ENCODE assay signal across 6 cellular contexts in the genomic region with DNA sequence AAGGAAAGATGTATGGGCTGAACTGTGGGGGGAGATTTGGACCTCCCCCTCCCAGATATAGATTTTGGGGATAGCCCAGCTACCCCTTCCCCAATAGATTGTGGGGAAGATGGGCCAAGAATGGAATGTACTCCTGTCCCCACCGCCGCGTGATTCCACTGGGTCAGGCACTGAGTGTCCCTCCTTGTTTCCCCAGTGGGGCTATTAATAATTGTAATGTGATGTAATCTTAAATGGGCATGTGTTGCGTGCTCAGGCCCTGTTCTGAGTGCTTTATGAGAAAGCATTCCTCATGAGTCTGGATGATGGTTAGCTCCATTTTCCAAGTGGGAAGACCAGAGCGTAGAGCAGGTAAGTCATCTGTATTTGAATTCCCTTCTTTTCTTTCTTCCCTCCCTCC. TPM values are rescaled to one million over a fixed set of nuclear protein-coding genes. Genes with fewer than 3 reads are reported as not detected.
DNase-seq lines count a peak whose midpoint lies in the region; ATAC-seq and TF ChIP-seq lines count a peak whose summit lies in the region.

No MANE protein-coding gene starts in this region.

- TF ChIP-seq EP300 in upper lobe of left lung (IDR thresholded peaks at IDR 0.05), result no peak

- 79 to 81% methylated on average over 5 of the region's 5 CpGs for WGBS in upper lobe of left lung, 2 donors

- ATAC-seq in activated T-cell treated with anti-CD3 and anti-CD28 coated beads, Interleukin-2, amount 50 U/mL, for 72 hours (replicated peaks in 1 of 2), result no peak
- no peak for ATAC-seq in upper lobe of left lung (ENCODE audit: low FRiP score in 2 of 2)

- DNase-seq in activated T-cell treated with anti-CD3 and anti-CD28 coated beads, Interleukin-2, amount 50 U/mL, for 72 hours, result no peak
- DNase-seq in activated T-cell treated with anti-CD3 and anti-CD28 coated beads, Interleukin-2, amount 50 U/mL, for 48 hours, result no peak
- DNase-seq in cardiac muscle cell (ENCODE audit: low read depth in 1 of 2, low spot score in 1 of 2) (no peak), upper lobe of left lung (no peak), NCI-H748 (lab: John Stamatoyannopoulos, UW; ENCODE audit: unreplicated experiment) (no peak)
- no peak for DNase-seq in central memory CD4-positive, alpha-beta T cell

- peak overlapping the region; percentile 94 to 96 for H3K4me3 Mint-ChIP-seq in activated T-cell treated with anti-CD3 and anti-CD28 coated beads, Interleukin-2, amount 50 U/mL, for 72 hours

- no peak for TF ChIP-seq POLR2A in upper lobe of left lung (IDR thresholded peaks at IDR 0.05)

- H3K27ac ChIP-seq in cardiac muscle cell (no peak overlapping the region), upper lobe of left lung (peak overlapping the region in 2 of 4 donors; percentile 87 to 91)

- H3K4me1 ChIP-seq in cardiac muscle cell (ENCODE audit: low read depth), result no peaks in the 10 kb centered on the region
- peaks cover 21 to 32% (median 22%) of the 10 kb centered on the region in 4 donors for H3K4me1 ChIP-seq in upper lobe of left lung

- peak overlapping the region; percentile 99 for H3K27ac Mint-ChIP-seq in activated T-cell treated with anti-CD3 and anti-CD28 coated beads, Interleukin-2, amount 50 U/mL, for 72 hours

- H3K27me3 Mint-ChIP-seq in activated T-cell treated with anti-CD3 and anti-CD28 coated beads, Interleukin-2, amount 50 U/mL, for 72 hours (ENCODE audit: low read depth), result no peaks in the 10 kb centered on the region

- TF ChIP-seq CTCF in cardiac muscle cell (IDR thresholded peaks at IDR 0.05; ENCODE audit: low read depth, low read length), result no peak
- no peak for TF ChIP-seq CTCF in upper lobe of left lung (IDR thresholded peaks at IDR 0.05)

- peak overlapping the region; percentile 81 for H3K4me3 ChIP-seq in cardiac muscle cell
- H3K4me3 ChIP-seq in upper lobe of left lung, result peak overlapping the region in 3 of 4 donors; percentile 74 to 88 (median 81)

- peaks cover 18 to 23% of the 10 kb centered on the region in 2 donors for H3K36me3 Mint-ChIP-seq in activated T-cell treated with anti-CD3 and anti-CD28 coated beads, Interleukin-2, amount 50 U/mL, for 72 hours (ENCODE audit: insufficient read depth in 2 of 2)

- H3K9me3 Mint-ChIP-seq in activated T-cell treated with anti-CD3 and anti-CD28 coated beads, Interleukin-2, amount 50 U/mL, for 72 hours, result no peaks in the 10 kb centered on the region

- H3K27me3 ChIP-seq in cardiac muscle cell (peaks cover 3% of the 10 kb centered on the region), upper lobe of left lung (no peaks in the 10 kb centered on the region)

- peaks cover 3% of the 10 kb centered on the region for H3K36me3 ChIP-seq in cardiac muscle cell
- H3K36me3 ChIP-seq in upper lobe of left lung, result peaks cover 0 to 45% (median 33%) of the 10 kb centered on the region in 4 donors

- H3K9me3 ChIP-seq in cardiac muscle cell (ENCODE audit: low read depth) (no peaks in the 10 kb centered on the region), upper lobe of left lung (no peaks in the 10 kb centered on the region)

- peaks cover 44% of the 10 kb centered on the region for H3K4me1 Mint-ChIP-seq in activated T-cell treated with anti-CD3 and anti-CD28 coated beads, Interleukin-2, amount 50 U/mL, for 72 hours (ENCODE audit: low read depth)

RNA-seq across cellular contexts. Expression of a gene that starts 1.4 kb away (rescaled TPM):
- total RNA-seq in activated T-cell treated with anti-CD3 and anti-CD28 coated beads, Interleukin-2, amount 50 U/mL, for 72 hours, result 100 to 1,000 TPM; 136 to 168 TPM
- 233 and 312 TPM in 2 replicates for total RNA-seq in cardiac muscle cell
- polyA plus RNA-seq in cardiac muscle cell, result 303 and 306 TPM in 2 replicates
- 100 to 1,000 TPM in 4 of 6 donors, 10 to 100 TPM in 2; 66.0 to 213 (median 121) TPM for total RNA-seq in upper lobe of left lung

RNA-seq across cellular contexts. Expression of a gene that starts 12.1 kb away (rescaled TPM):
- total RNA-seq in activated T-cell treated with anti-CD3 and anti-CD28 coated beads, Interleukin-2, amount 50 U/mL, for 72 hours, result 1 to 10 TPM in 1 of 2 donors, under 1 TPM in 1; 0.43 to 1.4 TPM
- 0.98 and 5.8 TPM in 2 replicates for total RNA-seq in cardiac muscle cell
- polyA plus RNA-seq in cardiac muscle cell, result 1.2 and 3.4 TPM in 2 replicates
- 1 to 10 TPM in 3 of 6 donors, under 1 TPM in 3; 0.44 to 8.4 (median 0.95) TPM for total RNA-seq in upper lobe of left lung

RNA-seq across cellular contexts. Expression of a gene that starts 12.7 kb away (rescaled TPM):
- 1 to 10 TPM; 1.7 to 4.2 TPM for total RNA-seq in activated T-cell treated with anti-CD3 and anti-CD28 coated beads, Interleukin-2, amount 50 U/mL, for 72 hours
- total RNA-seq in cardiac muscle cell (1.8 and 2.6 TPM in 2 replicates), upper lobe of left lung (1 to 10 TPM in 3 of 6 donors, under 1 TPM in 3; 0.11 to 2.1 (median 0.85) TPM)
- 1.2 and 1.3 TPM in 2 replicates for polyA plus RNA-seq in cardiac muscle cell

RNA-seq across cellular contexts. Expression of a gene that starts 27.1 kb away (rescaled TPM):
- 10 to 100 TPM; 41.0 to 45.1 TPM for total RNA-seq in activated T-cell treated with anti-CD3 and anti-CD28 coated beads, Interleukin-2, amount 50 U/mL, for 72 hours
- total RNA-seq in cardiac muscle cell (25.6 and 35.3 TPM in 2 replicates), upper lobe of left lung (10 to 100 TPM; 16.0 to 75.4 (median 24.2) TPM)
- polyA plus RNA-seq in cardiac muscle cell, result 20.0 and 20.8 TPM in 2 replicates

RNA-seq across cellular contexts. Expression of a gene that starts 40.1 kb away (rescaled TPM):
- 1 to 10 TPM; 6.4 to 6.7 TPM for total RNA-seq in activated T-cell treated with anti-CD3 and anti-CD28 coated beads, Interleukin-2, amount 50 U/mL, for 72 hours
- total RNA-seq in cardiac muscle cell (2.7 and 11.6 TPM in 2 replicates), upper lobe of left lung (10 to 100 TPM in 3 of 6 donors, 1 to 10 TPM in 3; 4.4 to 48.2 (median 10.5) TPM)
- 4.2 and 4.6 TPM in 2 replicates for polyA plus RNA-seq in cardiac muscle cell
